Comparison of ENCODE assay signal across 8 cellular contexts in genomic region chrX:54357414-54358377, GRCh38. TPM values are rescaled to one million over a fixed set of nuclear protein-coding genes. Genes with fewer than 3 reads are reported as not detected.
DNase-seq lines count a peak whose midpoint lies in the region; ATAC-seq and TF ChIP-seq lines count a peak whose summit lies in the region.

WNK3 (minus strand) TSS chrX:54358046.

- 2% methylated on average over 56 of the region's 88 CpGs for WGBS in prostate gland

- H3K27me3 ChIP-seq in BJ (ENCODE audit: control insufficient read depth, insufficient read depth, low read length) (peaks cover 5% of the 10 kb centered on the region), brain microvascular endothelial cell (replicated peaks) (no peaks in the 10 kb centered on the region), prostate gland (replicated peaks; ENCODE audit: insufficient read depth) (no peaks in the 10 kb centered on the region)

- ATAC-seq in HG02870 (IDR thresholded peaks at IDR 0.05; ENCODE audit: unreplicated experiment): no peak

- H3K27ac ChIP-seq in brain microvascular endothelial cell (peak within 1 kb of the TSS; percentile 34), prostate gland (peak within 1 kb of the TSS; percentile 66 to 72)

- DNase-seq in BJ (ENCODE audit: low read depth) (no peak), NCI-H1092 (lab: John Stamatoyannopoulos, UW) (peak; percentile 88), T1000 (lab: John Stamatoyannopoulos, UW) (peak; percentile 84), brain microvascular endothelial cell (peak; percentile 67), hypothalamus (lab: John Stamatoyannopoulos, UW) (peak; percentile 7 to 85 (median 55)), prostate gland (ENCODE audit: low spot score) (peak; percentile 74), LoVo (ENCODE audit: low spot score) (no peak)

- CTCF ChIA-PET in BJ (lab: Yijun Ruan, JAX): no interaction called here

- H3K4me1 ChIP-seq in prostate gland (replicated peaks): no peaks in the 10 kb centered on the region

- POLR2A ChIA-PET in BJ (lab: Charles Lee): no interaction called here

- TF ChIP-seq CTCF in BJ (IDR thresholded peaks at IDR 0.05; ENCODE audit: insufficient read depth, low read depth, low read length) (no peak), brain microvascular endothelial cell (IDR thresholded peaks at IDR 0.05; ENCODE audit: low read depth, low read length, missing control alignments) (no peak), prostate gland (IDR thresholded peaks at IDR 0.05) (no peak)

- intact Hi-C loops in prostate gland (cut with DNase I): no loop called here

- H3K4me3 ChIP-seq in BJ (ENCODE audit: low read depth, low read length) (peak within 1 kb of the TSS; percentile 46), brain microvascular endothelial cell (ENCODE audit: low read depth, low read length) (peak within 1 kb of the TSS; percentile 61), prostate gland (peak within 1 kb of the TSS; percentile 37 to 45)

- in situ Hi-C loops in brain microvascular endothelial cell (cut with HindIII; ENCODE audit: low pct_ligation_motif_present, low sequenced_read_pairs): no loop called here

- TF ChIP-seq POLR2A in prostate gland (IDR thresholded peaks at IDR 0.05): no peak

- H3K36me3 ChIP-seq in BJ (ENCODE audit: control insufficient read depth, insufficient read depth, low read length) (no peaks in the 10 kb centered on the region), brain microvascular endothelial cell (replicated peaks) (no peaks in the 10 kb centered on the region), prostate gland (no peaks in the 10 kb centered on the region)

- no peaks in the 10 kb centered on the region for H3K9me3 ChIP-seq in prostate gland

RNA-seq across cellular contexts. Expression of gene WNK3, which starts in this region (rescaled TPM):
- polyA plus RNA-seq in BJ (2011; rRNA removed): 0.06 and 0.12 TPM in 2 replicates
- polyA minus RNA-seq in BJ (2011; rRNA and poly(A)+ RNA removed): 0.15 and 0.19 TPM in 2 replicates
- 10 to 100 TPM in 1 of 2 donors, 1 to 10 TPM in 1; 2.4 to 60.3 TPM for total RNA-seq in prostate gland

Comparison
In these comparisons a context has a peak if more than half of its experiments do, and no peak if none do; other contexts are left out.
1. DNase-seq: peak in NCI-H1092 (single experiment), T1000 (single experiment), brain microvascular endothelial cell (single experiment), hypothalamus (51 of 51) and prostate gland (single experiment); none in BJ (single experiment) and LoVo (single experiment).
2. Peak in every context shown above with its lines, with median percentiles within 50 percentile points of each other: H3K4me3 ChIP-seq.